Comparison of ENCODE assay signal across 21 cellular contexts in the genomic region with DNA sequence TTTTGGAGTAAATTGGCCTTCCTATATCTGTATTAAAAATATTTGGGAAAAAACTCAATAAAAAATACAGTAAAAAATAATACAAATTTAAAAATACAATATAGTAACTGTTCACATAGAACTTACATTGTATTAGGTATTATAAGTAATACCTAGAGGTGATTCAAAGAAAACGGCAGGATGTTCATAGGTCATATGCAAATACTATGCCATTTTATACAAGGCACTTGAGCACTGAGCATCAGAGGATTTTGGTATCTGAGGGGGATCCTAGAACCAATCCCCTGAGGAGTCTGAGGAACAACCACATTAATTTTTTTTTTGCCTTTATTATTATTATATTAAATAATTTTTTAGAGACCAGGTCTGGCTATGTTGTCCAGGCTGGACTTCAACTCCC. TPM values are rescaled to one million over a fixed set of nuclear protein-coding genes. Genes with fewer than 3 reads are reported as not detected.
DNase-seq lines count a peak whose midpoint lies in the region; ATAC-seq, FAIRE-seq and TF ChIP-seq lines count a peak whose summit lies in the region.
"Had no signal": no experiment of that assay in that cellular context is flagged by ENCODE, and none has a peak within 500 bp of the region (broad histone marks: within the 10 kb centered on the region; RNA-seq: fewer than 3 reads in every experiment).

No MANE protein-coding gene starts in this region.

- ATAC-seq in right lobe of liver (no peak), HepG2 (no peak), HG02610 (IDR thresholded peaks at IDR 0.05; ENCODE audit: unreplicated experiment) (no peak), GM18502 (IDR thresholded peaks at IDR 0.05; ENCODE audit: poor library complexity, unreplicated experiment) (no peak)
- ATAC-seq: A549, HCT116 had no signal

- H3K27ac Mint-ChIP-seq in CD14-positive monocyte, result no peak overlapping the region
- H3K27ac Mint-ChIP-seq: CD8-positive, alpha-beta memory T cell; HFFc6 had no signal

- no peaks in the 10 kb centered on the region for H3K27me3 Mint-ChIP-seq in CD14-positive monocyte (ENCODE audit: low read depth in 3 of 3)
- H3K27me3 Mint-ChIP-seq: CD8-positive, alpha-beta memory T cell had no signal

- BruUV-seq in HepG2 (replicated peaks; lab: Mats Ljungman, UMichigan), result no TSS peak

- H3K4me1 ChIP-seq in right lobe of liver (peaks cover 0 to 16% (median 4%) of the 10 kb centered on the region in 4 donors), HepG2 (ENCODE audit: insufficient read depth, low read length) (no peaks in the 10 kb centered on the region)
- H3K4me1 ChIP-seq: A549, BLaER1 had no signal

- no peak for TF ChIP-seq RAD21 in HepG2 (CRISPR knock-in tag; IDR thresholded peaks at IDR 0.05)

- DNase-seq in right lobe of liver, result no peak
- DNase-seq in HepG2 (ENCODE audit: low spot score), result no peak
- DNase-seq in GM18507 (ENCODE audit: extremely low spot score, insufficient read length, low read depth), result no peak
- DNase-seq in CD14-positive monocyte (ENCODE audit: low spot score), result no peak
- DNase-seq: CD8-positive, alpha-beta memory T cell; COR-L47; DMS 273 treated with DMSO at 0.1 percent for 48 hours; DMS53; DND-41; EL; GOT3; H7; HFFc6 had no signal

- H3K4me2 ChIP-seq in HepG2 (ENCODE audit: low read depth, low read length), result no peak overlapping the region
- H3K4me2 ChIP-seq: A549, BLaER1, KMS-11 had no signal

- in situ Hi-C loops in HepG2 (cut with HindIII; ENCODE audit: extremely low pct_ligation_motif_present, low pct_unique_long_range_greater_than_20kb), result no loop called here

- TF ChIP-seq CTCF in right lobe of liver (IDR thresholded peaks at IDR 0.05) (no peak), HepG2 (CRISPR knock-in tag; IDR thresholded peaks at IDR 0.05) (no peak), CD14-positive monocyte (IDR thresholded peaks at IDR 0.05) (no peak)

- peaks cover 0 to 1% (median 0%) of the 10 kb centered on the region in 7 donors for H3K9me3 Mint-ChIP-seq in CD14-positive monocyte
- H3K9me3 Mint-ChIP-seq: CD8-positive, alpha-beta memory T cell; HFFc6 had no signal

- H3K27ac ChIP-seq in right lobe of liver (peak overlapping the region in 2 of 3 donors; percentile 56 to 59), HepG2 (ENCODE audit: extremely low read length, insufficient read depth, low read length) (no peak overlapping the region)
- H3K27ac ChIP-seq: A549, BLaER1, KMS-11 had no signal

- intact Hi-C loops in right lobe of liver (cut with DNase I) (no loop called here), HepG2 (cut with micrococcal nuclease; ENCODE audit: unreplicated experiment) (no loop called here), CD14-positive monocyte (cut with micrococcal nuclease) (no loop called here)

- H3K79me2 ChIP-seq in HepG2 (ENCODE audit: insufficient read depth, low read length), result no peaks in the 10 kb centered on the region

- no peak overlapping the region for H3K9ac ChIP-seq in HepG2 (ENCODE audit: insufficient read depth, low read depth, low read length)
- H3K9ac ChIP-seq: BLaER1, KMS-11 had no signal

- POLR2A ChIA-PET in HepG2 (lab: Yijun Ruan, JAX), result no interaction called here

- FAIRE-seq in HepG2 (lab: Jason Lieb, UNC) (no peak), GM18507 (lab: Jason Lieb, UNC) (peak; percentile 56), islet of Langerhans (lab: Jason Lieb, UNC) (peak; percentile 90)
- FAIRE-seq: A549, GM12892 had no signal

- H3K4me1 Mint-ChIP-seq in CD14-positive monocyte, result peaks cover 13% of the 10 kb centered on the region

- TF ChIP-seq EP300 in HepG2 (IDR thresholded peaks at IDR 0.05; ENCODE audit: low read depth in 2 of 2, low read length in 2 of 2) (no peak), HepG2 (CRISPR knock-in tag; IDR thresholded peaks at IDR 0.05; ENCODE audit: borderline replicate concordance) (no peak)

- H3K4me3 ChIP-seq in right lobe of liver (no peak overlapping the region), HepG2 (replicated peaks in 1 of 3; ENCODE audit: insufficient read depth in 1 of 3, low read depth in 2 of 3, low read length in 3 of 3) (no peak overlapping the region)
- H3K4me3 ChIP-seq: A549, BLaER1 had no signal

- peaks cover 22 to 32% of the 10 kb centered on the region in 2 donors for H3K36me3 Mint-ChIP-seq in CD14-positive monocyte

- no peak for TF ChIP-seq POLR2A in right lobe of liver (IDR thresholded peaks at IDR 0.05)
- TF ChIP-seq POLR2A in HepG2 (IDR thresholded peaks at IDR 0.05; ENCODE audit: insufficient read depth in 1 of 2, low read depth in 2 of 2, low read length in 2 of 2), result no peak

- H3K9me3 ChIP-seq in right lobe of liver (no peaks in the 10 kb centered on the region), HepG2 (ENCODE audit: low read length) (no peaks in the 10 kb centered on the region)
- H3K9me3 ChIP-seq: A549, BLaER1 had no signal

- H3K27me3 ChIP-seq in right lobe of liver (no peaks in the 10 kb centered on the region), HepG2 (ENCODE audit: control insufficient read depth in 1 of 2, insufficient read depth in 2 of 2, low read length in 2 of 2) (no peaks in the 10 kb centered on the region)
- H3K27me3 ChIP-seq: BLaER1 had no signal

- H2AFZ ChIP-seq in HepG2 (ENCODE audit: low read length), result no peak overlapping the region

- 48% methylated on average over 1 of the region's 1 CpG for WGBS in right lobe of liver (ENCODE audit: insufficient coverage, low coverage, low lambda C conversion rate, missing lambda C conversion rate)
- WGBS in HepG2 (ENCODE audit: low lambda C conversion rate), result 94% methylated on average over 1 of the region's 1 CpG

- no peak overlapping the region for H3K4me3 Mint-ChIP-seq in CD14-positive monocyte
- H3K4me3 Mint-ChIP-seq: CD8-positive, alpha-beta memory T cell; HFFc6 had no signal

- no peaks in the 10 kb centered on the region for H4K20me1 ChIP-seq in HepG2 (ENCODE audit: insufficient read depth, low read length)
- H4K20me1 ChIP-seq: BLaER1 had no signal

- CTCF ChIA-PET in HepG2 (lab: Yijun Ruan, JAX; ENCODE audit: low intra/inter-chr PET ratio, low total read pairs), result no interaction called here

- H3K36me3 ChIP-seq in right lobe of liver (no peaks in the 10 kb centered on the region), HepG2 (replicated peaks in 1 of 2; ENCODE audit: control insufficient read depth in 1 of 2, insufficient read depth in 2 of 2, low read length in 2 of 2) (peaks cover 0 to 24% of the 10 kb centered on the region in 2 experiments; a peak in 4 of 5 replicates)

TF ChIP-seq in HepG2, 621 proteins besides CTCF, POLR2A, EP300 and RAD21 (continues in another document):
- no peak for TF ChIP-seq ZNF292 (CRISPR knock-in tag; IDR thresholded peaks at IDR 0.05; ENCODE audit: borderline replicate concordance, low read depth)
- no peak for TF ChIP-seq ZNF33A (CRISPR knock-in tag; IDR thresholded peaks at IDR 0.05; ENCODE audit: borderline replicate concordance)
- no peak for TF ChIP-seq ZFP36L2 (CRISPR knock-in tag; IDR thresholded peaks at IDR 0.05)
- no peak for TF ChIP-seq MTF1 (CRISPR knock-in tag; IDR thresholded peaks at IDR 0.05)
- no peak for TF ChIP-seq TMF1 (CRISPR knock-in tag; IDR thresholded peaks at IDR 0.05; ENCODE audit: low read depth)
- TF ChIP-seq, protein P1, sequence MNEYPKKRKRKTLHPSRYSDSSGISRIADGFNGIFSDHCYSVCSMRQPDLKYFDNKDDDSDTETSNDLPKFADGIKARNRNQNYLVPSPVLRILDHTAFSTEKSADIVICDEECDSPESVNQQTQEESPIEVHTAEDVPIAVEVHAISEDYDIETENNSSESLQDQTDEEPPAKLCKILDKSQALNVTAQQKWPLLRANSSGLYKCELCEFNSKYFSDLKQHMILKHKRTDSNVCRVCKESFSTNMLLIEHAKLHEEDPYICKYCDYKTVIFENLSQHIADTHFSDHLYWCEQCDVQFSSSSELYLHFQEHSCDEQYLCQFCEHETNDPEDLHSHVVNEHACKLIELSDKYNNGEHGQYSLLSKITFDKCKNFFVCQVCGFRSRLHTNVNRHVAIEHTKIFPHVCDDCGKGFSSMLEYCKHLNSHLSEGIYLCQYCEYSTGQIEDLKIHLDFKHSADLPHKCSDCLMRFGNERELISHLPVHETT (CRISPR knock-in tag; conservative IDR thresholded peaks at IDR 0.05), result no peak
- TF ChIP-seq, protein P2, sequence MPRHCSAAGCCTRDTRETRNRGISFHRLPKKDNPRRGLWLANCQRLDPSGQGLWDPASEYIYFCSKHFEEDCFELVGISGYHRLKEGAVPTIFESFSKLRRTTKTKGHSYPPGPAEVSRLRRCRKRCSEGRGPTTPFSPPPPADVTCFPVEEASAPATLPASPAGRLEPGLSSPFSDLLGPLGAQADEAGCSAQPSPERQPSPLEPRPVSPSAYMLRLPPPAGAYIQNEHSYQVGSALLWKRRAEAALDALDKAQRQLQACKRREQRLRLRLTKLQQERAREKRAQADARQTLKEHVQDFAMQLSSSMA (CRISPR knock-in tag; IDR thresholded peaks at IDR 0.05), result no peak
- TF ChIP-seq ZNF83 (CRISPR knock-in tag; IDR thresholded peaks at IDR 0.05; ENCODE audit: borderline replicate concordance), result no peak
- no peak for TF ChIP-seq PRMT3 (CRISPR knock-in tag; IDR thresholded peaks at IDR 0.05; ENCODE audit: borderline replicate concordance, low read depth)

RNA-seq across cellular contexts. Expression of a gene that starts 41.7 kb away (rescaled TPM):
- total RNA-seq in right lobe of liver (10 to 100 TPM in 2 of 6 experiments, 1 to 10 TPM in 4; 5.7 to 11.2 (median 6.5) TPM), HepG2 (2016; rRNA removed; fragmentation: Illumina TruSeq; extraction: Trizol) (22.6 and 27.8 TPM in 2 replicates)
- 9.6 and 10.9 TPM in 2 replicates for total RNA-seq in HepG2 (2016; cell fraction: cytosol; rRNA removed; fragmentation: Illumina TruSeq; extraction: Trizol; ENCODE audit: low read depth)
- total RNA-seq in HepG2 (2016; cell fraction: insoluble cytoplasmic fraction; rRNA removed; fragmentation: Illumina TruSeq; extraction: Trizol), result 22.5 and 29.5 TPM in 2 replicates
- total RNA-seq in HepG2 (2016; cell fraction: membrane; rRNA removed; fragmentation: Illumina TruSeq; extraction: Trizol), result 7.0 and 7.3 TPM in 2 replicates
- total RNA-seq in HepG2 (2016; cell fraction: nucleus; rRNA removed; fragmentation: Illumina TruSeq; extraction: Trizol), result 33.0 and 33.7 TPM in 2 replicates
- polyA plus RNA-seq in HepG2 (2011; rRNA removed) (5.6 and 6.0 TPM in 2 replicates), CD14-positive monocyte (1 to 10 TPM; 5.8 to 8.6 TPM)
- 2.5 and 3.9 TPM in 2 replicates for polyA plus RNA-seq in HepG2 (2011; cell fraction: cytosol; rRNA removed)
- polyA plus RNA-seq in HepG2 (2011; cell fraction: nucleus; rRNA removed), result 7.0 and 7.7 TPM in 2 replicates
- 9.8 and 10.1 TPM in 2 replicates for polyA plus RNA-seq in HepG2 (2012)
- polyA plus RNA-seq in HepG2 (2016; cell fraction: cytosol; fragmentation: Illumina TruSeq; extraction: Trizol; ENCODE audit: low read depth), result 0.67 and 0.70 TPM in 2 replicates
- 19.1 and 21.4 TPM in 2 replicates for polyA plus RNA-seq in HepG2 (2016; cell fraction: insoluble cytoplasmic fraction; fragmentation: Illumina TruSeq; extraction: Trizol; ENCODE audit: low read depth)
- 2.3 and 2.4 TPM in 2 replicates for polyA plus RNA-seq in HepG2 (2016; cell fraction: membrane; fragmentation: Illumina TruSeq; extraction: Trizol; ENCODE audit: low read depth)
- polyA plus RNA-seq in HepG2 (2016; cell fraction: nucleus; fragmentation: Illumina TruSeq; extraction: Trizol; ENCODE audit: insufficient read depth, low read depth), result 11.7 and 13.7 TPM in 2 replicates
- polyA minus RNA-seq in HepG2 (2011; rRNA and poly(A)+ RNA removed; ENCODE audit: low replicate concordance), result 5.2 and 6.4 TPM in 2 replicates
- 7.4 and 8.7 TPM in 2 replicates for polyA minus RNA-seq in HepG2 (2011; cell fraction: cytosol; rRNA and poly(A)+ RNA removed)
- polyA minus RNA-seq in HepG2 (2011; cell fraction: nucleus; rRNA and poly(A)+ RNA removed), result 34.9 and 46.0 TPM in 2 replicates
